ENCODE assay signal across 21 cellular contexts in the genomic region with DNA sequence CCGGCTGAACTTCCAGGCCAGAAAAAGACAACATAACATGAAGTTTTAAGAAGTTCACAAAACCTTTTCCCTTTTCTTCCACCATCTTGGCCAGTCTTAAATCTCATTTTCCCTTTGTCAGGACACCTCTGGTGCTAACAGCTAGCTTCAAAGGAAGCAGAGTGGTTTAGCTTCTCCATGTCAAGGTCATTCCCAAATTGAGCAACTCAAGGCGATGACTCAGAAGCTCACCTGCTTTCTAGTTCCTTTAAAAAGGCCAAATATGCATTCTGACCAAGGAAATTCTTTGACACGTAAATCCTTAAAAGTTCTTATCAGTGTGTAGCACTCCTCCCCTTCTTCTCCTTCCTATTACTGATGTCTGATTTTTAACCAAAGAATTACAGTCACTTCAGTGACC.
"Had no signal": no experiment of that assay in that cellular context is flagged by ENCODE, and none has a peak within 500 bp of the region (broad histone marks: within the 10 kb centered on the region; RNA-seq: fewer than 3 reads in every experiment).

No MANE protein-coding gene starts in this region.

- H3K36me3 Mint-ChIP-seq: stimulated activated naive B cell treated with anti-CD40 and anti-IgM and Interleukin-4, amounts not matched to agents 10 μg/mL and 1 μg/mL and 100 μg/mL, for 72 hours; T-cell had no signal

- H3K4me1 ChIP-seq: thyroid gland, uterus had no signal

- ATAC-seq: activated naive CD8-positive, alpha-beta T cell treated with anti-CD3 and anti-CD28 coated beads, Interleukin-2, amount 50 U/mL, for 24 hours; activated T-helper 17 cell treated with anti-CD3 and anti-CD28 coated beads, Interleukin-2, amount 50 U/mL, for 72 hours; stimulated activated naive B cell treated with anti-CD40 and anti-IgM and Interleukin-4, amounts not matched to agents 10 μg/mL and 1 μg/mL and 100 μg/mL, for 72 hours; T-cell had no signal

- H3K4me3 ChIP-seq: cardiac muscle cell, dorsolateral prefrontal cortex, left ventricle myocardium inferior, skin epidermis, thyroid gland, uterus had no signal

- H3K4me3 Mint-ChIP-seq: activated naive CD4-positive, alpha-beta T cell treated with anti-CD3 and anti-CD28 coated beads for 36 hours; activated naive CD8-positive, alpha-beta T cell treated with anti-CD3 and anti-CD28 coated beads, Interleukin-2, amount 50 U/mL, for 24 hours; activated T-helper 17 cell treated with anti-CD3 and anti-CD28 coated beads, Interleukin-2, amount 50 U/mL, for 72 hours; endodermal cell; nephron progenitor cell; stimulated activated naive B cell treated with anti-CD40 and anti-IgM and Interleukin-4, amounts not matched to agents 10 μg/mL and 1 μg/mL and 100 μg/mL, for 72 hours; T-cell had no signal

- H3K27me3 Mint-ChIP-seq: activated naive CD8-positive, alpha-beta T cell treated with anti-CD3 and anti-CD28 coated beads, Interleukin-2, amount 50 U/mL, for 24 hours; activated T-helper 17 cell treated with anti-CD3 and anti-CD28 coated beads, Interleukin-2, amount 50 U/mL, for 72 hours; stimulated activated naive B cell treated with anti-CD40 and anti-IgM and Interleukin-4, amounts not matched to agents 10 μg/mL and 1 μg/mL and 100 μg/mL, for 72 hours; T-cell had no signal

- H3K9me3 Mint-ChIP-seq: activated naive CD4-positive, alpha-beta T cell treated with anti-CD3 and anti-CD28 coated beads for 36 hours; activated T-helper 17 cell treated with anti-CD3 and anti-CD28 coated beads, Interleukin-2, amount 50 U/mL, for 72 hours; endodermal cell; nephron progenitor cell; stimulated activated naive B cell treated with anti-CD40 and anti-IgM and Interleukin-4, amounts not matched to agents 10 μg/mL and 1 μg/mL and 100 μg/mL, for 72 hours had no signal

- H3K36me3 ChIP-seq: cardiac muscle cell, left ventricle myocardium inferior, thyroid gland, uterus had no signal

- H3K9me3 ChIP-seq: left ventricle myocardium inferior, thyroid gland, uterus had no signal

- DNase-seq: activated CD4-positive, alpha-beta T cell treated with anti-CD3 and anti-CD28 coated beads, Interleukin-2, amount 50 U/mL, for 4 hours; activated CD4-positive, CD25-positive, alpha-beta regulatory T cell treated with anti-CD3 and anti-CD28 coated beads, Interleukin-2, amount 50 U/mL, for 72 hours; activated naive CD4-positive, alpha-beta T cell treated with anti-CD3 and anti-CD28 coated beads for 36 hours; activated naive CD8-positive, alpha-beta T cell treated with anti-CD3 and anti-CD28 coated beads, Interleukin-2, amount 50 U/mL, for 24 hours; dorsolateral prefrontal cortex; endodermal cell; islet precursor cell; left ventricle myocardium inferior; mesenchymal stem cell; nephron progenitor cell; stimulated activated CD4-positive, alpha-beta T cell treated with anti-CD3 and anti-CD28 coated beads, Interleukin-15, amount 100 ng/mL, for 24 hours; stimulated activated CD4-positive, alpha-beta T cell treated with anti-CD3 and anti-CD28 coated beads, Interleukin-4, amount 100 ng/mL, for 1 hour; stimulated activated naive B cell treated with anti-CD40 and anti-IgM and Interleukin-4, amounts not matched to agents 10 μg/mL and 1 μg/mL and 100 μg/mL, for 72 hours; T-cell; T1000; thyroid gland; uterus had no signal

- H3K4me1 Mint-ChIP-seq: activated naive CD8-positive, alpha-beta T cell treated with anti-CD3 and anti-CD28 coated beads, Interleukin-2, amount 50 U/mL, for 24 hours; activated T-helper 17 cell treated with anti-CD3 and anti-CD28 coated beads, Interleukin-2, amount 50 U/mL, for 72 hours; stimulated activated naive B cell treated with anti-CD40 and anti-IgM and Interleukin-4, amounts not matched to agents 10 μg/mL and 1 μg/mL and 100 μg/mL, for 72 hours; T-cell had no signal

- H3K27me3 ChIP-seq: cardiac muscle cell, thyroid gland, uterus had no signal

- H3K27ac ChIP-seq: cardiac muscle cell, dorsolateral prefrontal cortex, left ventricle myocardium inferior, thyroid gland, uterus had no signal

- FAIRE-seq: astrocyte had no signal

- H3K27ac Mint-ChIP-seq: activated naive CD4-positive, alpha-beta T cell treated with anti-CD3 and anti-CD28 coated beads for 36 hours; activated naive CD8-positive, alpha-beta T cell treated with anti-CD3 and anti-CD28 coated beads, Interleukin-2, amount 50 U/mL, for 24 hours; activated T-helper 17 cell treated with anti-CD3 and anti-CD28 coated beads, Interleukin-2, amount 50 U/mL, for 72 hours; endodermal cell; nephron progenitor cell; stimulated activated naive B cell treated with anti-CD40 and anti-IgM and Interleukin-4, amounts not matched to agents 10 μg/mL and 1 μg/mL and 100 μg/mL, for 72 hours; T-cell had no signal
